ENCODE assay signal across 33 cellular contexts in the genomic region with DNA sequence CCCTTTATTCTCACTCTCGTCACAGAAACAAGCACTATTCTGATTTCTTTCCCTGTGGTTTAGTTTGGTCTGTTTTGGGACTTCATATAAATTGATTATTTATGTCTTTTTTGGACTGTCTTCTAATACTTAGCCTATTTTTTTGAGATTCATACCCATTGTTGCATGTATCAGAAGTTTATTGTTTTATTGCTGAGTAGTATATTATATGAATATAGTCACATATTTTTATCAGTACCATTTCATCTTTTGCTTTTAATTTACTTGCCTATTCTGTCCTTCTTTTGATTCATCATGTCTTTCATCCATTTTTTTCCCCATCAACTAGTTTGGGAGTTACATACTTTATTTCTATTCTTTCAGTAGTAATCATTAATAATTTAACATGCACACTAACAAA.
"Had no signal": no experiment of that assay in that cellular context is flagged by ENCODE, and none has a peak within 500 bp of the region (broad histone marks: within the 10 kb centered on the region; RNA-seq: fewer than 3 reads in every experiment).

No MANE protein-coding gene starts in this region.

- H3K9me3 ChIP-seq: adrenal gland, body of pancreas had no signal

- FAIRE-seq: astrocyte, bronchial epithelial cell had no signal

- H3K4me3 ChIP-seq: adrenal gland, ascending aorta, body of pancreas, breast epithelium, cardiac muscle cell had no signal

- H3K27ac ChIP-seq: adrenal gland, ascending aorta, body of pancreas, brain microvascular endothelial cell, breast epithelium, cardiac muscle cell had no signal

- H3K27me3 ChIP-seq: adrenal gland, ascending aorta, body of pancreas, brain microvascular endothelial cell, breast epithelium, cardiac muscle cell had no signal

- H3K36me3 ChIP-seq: adrenal gland, ascending aorta, brain microvascular endothelial cell, breast epithelium, cardiac muscle cell had no signal

- H3K4me1 ChIP-seq: adrenal gland, ascending aorta, body of pancreas, breast epithelium had no signal

- DNase-seq: activated effector memory CD4-positive, alpha-beta T cell treated with anti-CD3 and anti-CD28 coated beads, Interleukin-2, amount 50 U/mL, for 16 hours; activated effector memory CD4-positive, alpha-beta T cell treated with Interleukin-2 at 50 U/mL for 16 hours; activated gamma-delta T cell; activated gamma-delta T cell treated with Interleukin-2 at 50 U/mL for 16 hours; activated naive CD4-positive, alpha-beta T cell; activated naive CD4-positive, alpha-beta T cell treated with anti-CD3 and anti-CD28 coated beads for 36 hours; activated naive CD4-positive, alpha-beta T cell treated with anti-CD3 and anti-CD28 coated beads, Interleukin-2, amount 10 ng/mL, durations not matched to agents 7 days and 5 days; activated naive CD4-positive, alpha-beta T cell treated with anti-CD3 and anti-CD28 coated beads, Interleukin-2, amount 50 U/mL, for 16 hours; activated naive CD4-positive, alpha-beta T cell treated with Interleukin-2 at 50 U/mL for 16 hours; activated naive CD8-positive, alpha-beta T cell treated with anti-CD3 and anti-CD28 coated beads for 36 hours; activated naive CD8-positive, alpha-beta T cell treated with anti-CD3 and anti-CD28 coated beads, Interleukin-2, amount 10 ng/mL, durations not matched to agents 7 days and 5 days; activated naive CD8-positive, alpha-beta T cell treated with anti-CD3 and anti-CD28 coated beads, Interleukin-2, amount 50 U/mL, for 24 hours; activated T-cell treated with anti-CD3 and anti-CD28 coated beads, Interleukin-2, amount 50 U/mL, for 24 hours; activated T-cell treated with anti-CD3 and anti-CD28 coated beads, Interleukin-2, amount 50 U/mL, for 4 hours; activated T-cell treated with anti-CD3 and anti-CD28 coated beads, Interleukin-2, amount 50 U/mL, for 48 hours; activated T-cell treated with anti-CD3 and anti-CD28 coated beads, Interleukin-2, amount 50 U/mL, for 72 hours; adrenal gland; amniotic stem cell; amygdala; anterior cingulate cortex; aorta; body of pancreas; brain microvascular endothelial cell; caudate nucleus; central memory CD4-positive, alpha-beta T cell; cerebellar nuclear complex had no signal

- ATAC-seq: activated naive CD4-positive, alpha-beta T cell treated with anti-CD3 and anti-CD28 coated beads, Interleukin-2, amount 50 U/mL, for 72 hours; activated naive CD8-positive, alpha-beta T cell treated with anti-CD3 and anti-CD28 coated beads, Interleukin-2, amount 50 U/mL, for 24 hours; activated T-cell treated with anti-CD3 and anti-CD28 coated beads, Interleukin-2, amount 50 U/mL, for 4 hours; activated T-cell treated with anti-CD3 and anti-CD28 coated beads, Interleukin-2, amount 50 U/mL, for 72 hours; activated T-helper 17 cell treated with anti-CD3 and anti-CD28 coated beads, Interleukin-2, amount 50 U/mL, for 72 hours; body of pancreas had no signal
